Comparison of ENCODE assay signal across 23 cellular contexts in genomic region chr20:58998656-58999055, GRCh38. TPM values are rescaled to one million over a fixed set of nuclear protein-coding genes. Genes with fewer than 3 reads are reported as not detected.
DNase-seq lines count a peak whose midpoint lies in the region; ATAC-seq, FAIRE-seq and TF ChIP-seq lines count a peak whose summit lies in the region.
"Had no signal": no experiment of that assay in that cellular context is flagged by ENCODE, and none has a peak within 500 bp of the region (broad histone marks: within the 10 kb centered on the region; RNA-seq: fewer than 3 reads in every experiment).

No MANE protein-coding gene starts in this region.

- no peak overlapping the region for H3K9ac ChIP-seq in kidney (ENCODE audit: low read length in 2 of 2)

- POLR2A ChIA-PET in naive thymus-derived CD4-positive, alpha-beta T cell (lab: Charles Lee): interaction anchor here (0.7 kb wide), 1 partner anchor 422 kb away, joined by 3 read pairs; no protein-coding TSS in a partner anchor

- no peaks in the 10 kb centered on the region for H3K27me3 Mint-ChIP-seq in naive thymus-derived CD4-positive, alpha-beta T cell

- DNase-seq in activated effector memory CD4-positive, alpha-beta T cell treated with anti-CD3 and anti-CD28 coated beads, Interleukin-2, amount 50 U/mL, for 16 hours: peak; percentile 30
- DNase-seq in activated effector memory CD4-positive, alpha-beta T cell treated with Interleukin-2 at 50 U/mL for 16 hours: no peak
- DNase-seq in kidney (peak; percentile 27), sigmoid colon (peak; percentile 41), DMS79 treated with DMSO at 0.1 percent for 48 hours (lab: John Stamatoyannopoulos, UW) (no peak)
- DNase-seq in effector CD8-positive, alpha-beta T cell (lab: John Stamatoyannopoulos, UW): no peak
- no peak for DNase-seq in naive thymus-derived CD4-positive, alpha-beta T cell
- DNase-seq: AML-193; GDM1; H9; HFFc6; KG1; NCI-H1092; NCI-H1436 treated with DMSO at 0.1 percent for 48 hours; NCI-H1930; NCI-H2227 treated with DMSO at 0.1 percent for 48 hours; NCI-H510A; NK-92 treated with Interleukin-12 subunit alpha and Interleukin-12 subunit beta, amount 100 ng/mL, for 24 hours; SJCRH30 had no signal

- peaks cover 5 to 17% (median 9%) of the 10 kb centered on the region in 7 donors for H3K4me1 Mint-ChIP-seq in naive thymus-derived CD4-positive, alpha-beta T cell
- H3K4me1 Mint-ChIP-seq: H9 had no signal

- H3K36me3 ChIP-seq in kidney (ENCODE audit: control insufficient read depth in 1 of 2, insufficient read depth in 2 of 2, low read length in 2 of 2): peaks cover 22 to 31% of the 10 kb centered on the region in 2 donors
- H3K36me3 ChIP-seq in sigmoid colon: peaks cover 27 to 88% (median 54%) of the 10 kb centered on the region in 4 donors
- H3K36me3 ChIP-seq in naive thymus-derived CD4-positive, alpha-beta T cell (ENCODE audit: control insufficient read depth in 2 of 3, insufficient read depth in 3 of 3, low read length in 3 of 3): peaks cover 0 to 39% (median 9%) of the 10 kb centered on the region in 3 experiments

- no peak for TF ChIP-seq POLR2A in sigmoid colon (IDR thresholded peaks at IDR 0.05)

- WGBS in sigmoid colon, 2 donors: 92% methylated on average over 11 of the region's 11 CpGs

- ATAC-seq in naive thymus-derived CD4-positive, alpha-beta T cell: no peak
- ATAC-seq: Panc1 had no signal

- CTCF ChIA-PET in naive thymus-derived CD4-positive, alpha-beta T cell (lab: Charles Lee): no interaction called here

- H3K9me3 ChIP-seq in kidney (ENCODE audit: control insufficient read depth in 1 of 2, low read length in 2 of 2): no peaks in the 10 kb centered on the region
- no peaks in the 10 kb centered on the region for H3K9me3 ChIP-seq in sigmoid colon
- H3K9me3 ChIP-seq in naive thymus-derived CD4-positive, alpha-beta T cell (ENCODE audit: control insufficient read depth in 2 of 3, low read length in 3 of 3): no peaks in the 10 kb centered on the region
- H3K9me3 ChIP-seq: SJCRH30 had no signal

- peaks cover 9 to 39% (median 22%) of the 10 kb centered on the region in 5 donors for H3K36me3 Mint-ChIP-seq in naive thymus-derived CD4-positive, alpha-beta T cell

- H3K9me3 Mint-ChIP-seq in naive thymus-derived CD4-positive, alpha-beta T cell: no peaks in the 10 kb centered on the region
- H3K9me3 Mint-ChIP-seq: H9, HFFc6 had no signal

- H3K4me3 Mint-ChIP-seq in naive thymus-derived CD4-positive, alpha-beta T cell: no peak overlapping the region
- H3K4me3 Mint-ChIP-seq: H9, HFFc6 had no signal

- no peak for FAIRE-seq in kidney (lab: Jason Lieb, UNC)

- TF ChIP-seq EP300 in sigmoid colon (IDR thresholded peaks at IDR 0.05): no peak

- H3K4me3 ChIP-seq in kidney (ENCODE audit: low read length in 2 of 2): no peak overlapping the region
- no peak overlapping the region for H3K4me3 ChIP-seq in sigmoid colon
- H3K4me3 ChIP-seq in naive thymus-derived CD4-positive, alpha-beta T cell (ENCODE audit: low read length): no peak overlapping the region
- H3K4me3 ChIP-seq: SJCRH30 had no signal

- no peak overlapping the region for H3K27ac ChIP-seq in kidney (ENCODE audit: low read depth in 2 of 2, low read length in 2 of 2)
- no peak overlapping the region for H3K27ac ChIP-seq in sigmoid colon
- no peak overlapping the region for H3K27ac ChIP-seq in naive thymus-derived CD4-positive, alpha-beta T cell (ENCODE audit: low read depth, low read length)
- H3K27ac ChIP-seq: C4-2B, HL-60, SJCRH30 had no signal

- TF ChIP-seq CTCF in kidney (IDR thresholded peaks at IDR 0.05; ENCODE audit: borderline replicate concordance, extremely low read depth, insufficient read depth) (no peak), sigmoid colon (IDR thresholded peaks at IDR 0.05) (no peak)

- H3K27ac Mint-ChIP-seq in naive thymus-derived CD4-positive, alpha-beta T cell: peak overlapping the region in 1 of 9 donors; percentile 57
- H3K27ac Mint-ChIP-seq: H9, HFFc6 had no signal

- intact Hi-C loops in kidney (cut with DNase I): no loop called here
- intact Hi-C loops in sigmoid colon (cut with DNase I): no loop called here
- intact Hi-C loops in naive thymus-derived CD4-positive, alpha-beta T cell (cut with micrococcal nuclease): no loop called here

- H3K4me1 ChIP-seq in kidney (ENCODE audit: control insufficient read depth in 1 of 2, insufficient read depth in 1 of 2, low read depth in 1 of 2, low read length in 2 of 2): peaks cover 10 to 11% of the 10 kb centered on the region in 2 donors
- H3K4me1 ChIP-seq in sigmoid colon: peaks cover 0 to 9% (median 5%) of the 10 kb centered on the region in 4 donors
- H3K4me1 ChIP-seq in naive thymus-derived CD4-positive, alpha-beta T cell (ENCODE audit: control insufficient read depth in 2 of 2, insufficient read depth in 2 of 2, low read length in 2 of 2): no peaks in the 10 kb centered on the region
- H3K4me1 ChIP-seq: SJCRH30 had no signal

- no peaks in the 10 kb centered on the region for H3K27me3 ChIP-seq in sigmoid colon
- H3K27me3 ChIP-seq in naive thymus-derived CD4-positive, alpha-beta T cell (ENCODE audit: control insufficient read depth in 2 of 2, insufficient read depth in 2 of 2, low read length in 2 of 2): no peaks in the 10 kb centered on the region
- H3K27me3 ChIP-seq: SJCRH30 had no signal

RNA-seq across cellular contexts. Expression of gene CTSZ, which starts 8.4 kb away (rescaled TPM):
- total RNA-seq in kidney (200 TPM), sigmoid colon (100 to 1,000 TPM in 3 of 4 donors, 10 to 100 TPM in 1; 93.9 to 144 (median 119) TPM)
- polyA plus RNA-seq in kidney (ENCODE audit: insufficient read depth, low read depth, low replicate concordance) (234 TPM), sigmoid colon (100 to 1,000 TPM; 127 to 312 (median 293) TPM)
- total RNA-seq in naive thymus-derived CD4-positive, alpha-beta T cell: 100 to 1,000 TPM in 1 of 5 experiments, 10 to 100 TPM in 4; 29.5 to 165 (median 34.1) TPM
- polyA plus RNA-seq in naive thymus-derived CD4-positive, alpha-beta T cell: 1 to 10 TPM; 1.0 to 3.0 TPM
- total RNA-seq: SJCRH30 had no signal

RNA-seq across cellular contexts. Expression of gene NELFCD, which starts 17.6 kb away (rescaled TPM):
- 50.2 TPM for total RNA-seq in kidney
- 63.4 TPM for polyA plus RNA-seq in kidney (ENCODE audit: insufficient read depth, low read depth, low replicate concordance)
- 10 to 100 TPM; 36.3 to 53.2 (median 43.7) TPM for total RNA-seq in sigmoid colon
- 10 to 100 TPM; 22.7 to 43.6 (median 27.6) TPM for polyA plus RNA-seq in sigmoid colon
- total RNA-seq in naive thymus-derived CD4-positive, alpha-beta T cell: 10 to 100 TPM; 84.5 to 96.1 (median 90.8) TPM
- 10 to 100 TPM; 65.0 to 81.6 TPM for polyA plus RNA-seq in naive thymus-derived CD4-positive, alpha-beta T cell

RNA-seq across cellular contexts. Expression of gene TUBB1, which starts 20.6 kb away (rescaled TPM):
- total RNA-seq in kidney: not detected
- 0.17 TPM for polyA plus RNA-seq in kidney (ENCODE audit: insufficient read depth, low read depth, low replicate concordance)
- under 1 TPM in 2 of 4 donors, not detected in 2; 0.14 to 0.16 TPM for total RNA-seq in sigmoid colon
- polyA plus RNA-seq in sigmoid colon: under 1 TPM in 2 of 3 donors, not detected in 1; 0.03 to 0.60 TPM
- total RNA-seq in naive thymus-derived CD4-positive, alpha-beta T cell: 1 to 10 TPM in 1 of 5 experiments, under 1 TPM in 1, not detected in 3; 0.98 to 9.5 TPM
- under 1 TPM; 0.14 to 0.22 TPM for polyA plus RNA-seq in naive thymus-derived CD4-positive, alpha-beta T cell
- total RNA-seq: H9, HFFc6, SJCRH30 had no signal
- polyA plus RNA-seq: AG04450 had no signal

RNA-seq across cellular contexts. Expression of gene ATP5F1E, which starts 33.5 kb away (rescaled TPM):
- total RNA-seq in kidney (67.7 TPM), sigmoid colon (10 to 100 TPM; 28.5 to 57.4 (median 40.1) TPM)
- polyA plus RNA-seq in kidney (ENCODE audit: insufficient read depth, low read depth, low replicate concordance) (251 TPM), sigmoid colon (100 to 1,000 TPM in 2 of 3 donors, 10 to 100 TPM in 1; 62.2 to 110 (median 103) TPM)
- 10 to 100 TPM; 57.0 to 81.7 (median 67.4) TPM for total RNA-seq in naive thymus-derived CD4-positive, alpha-beta T cell
- polyA plus RNA-seq in naive thymus-derived CD4-positive, alpha-beta T cell: 10 to 100 TPM; 31.4 to 75.7 TPM

RNA-seq across cellular contexts. Expression of gene PRELID3B, which starts 43.9 kb away (rescaled TPM):
- 38.5 TPM for total RNA-seq in kidney
- 26.4 TPM for polyA plus RNA-seq in kidney (ENCODE audit: insufficient read depth, low read depth, low replicate concordance)
- total RNA-seq in sigmoid colon: 10 to 100 TPM; 27.4 to 43.9 (median 40.2) TPM
- 100 to 1,000 TPM in 2 of 3 donors, 10 to 100 TPM in 1; 61.7 to 189 (median 108) TPM for polyA plus RNA-seq in sigmoid colon
- 10 to 100 TPM; 37.1 to 70.4 (median 44.0) TPM for total RNA-seq in naive thymus-derived CD4-positive, alpha-beta T cell
- polyA plus RNA-seq in naive thymus-derived CD4-positive, alpha-beta T cell: 10 to 100 TPM; 17.6 to 27.4 TPM

Comparison
In these comparisons a context has a peak if more than half of its experiments do, and no peak if none do; other contexts are left out.
1. DNase-seq: peak in activated effector memory CD4-positive, alpha-beta T cell treated with anti-CD3 and anti-CD28 coated beads, Interleukin-2, amount 50 U/mL, for 16 hours (single experiment), kidney (single experiment) and sigmoid colon (single experiment); none in activated effector memory CD4-positive, alpha-beta T cell treated with Interleukin-2 at 50 U/mL for 16 hours (single experiment), DMS79 treated with DMSO at 0.1 percent for 48 hours (single experiment), effector CD8-positive, alpha-beta T cell (single experiment) and naive thymus-derived CD4-positive, alpha-beta T cell (0 of 9).